Comparison of ENCODE assay signal across 8 cellular contexts in the genomic region with DNA sequence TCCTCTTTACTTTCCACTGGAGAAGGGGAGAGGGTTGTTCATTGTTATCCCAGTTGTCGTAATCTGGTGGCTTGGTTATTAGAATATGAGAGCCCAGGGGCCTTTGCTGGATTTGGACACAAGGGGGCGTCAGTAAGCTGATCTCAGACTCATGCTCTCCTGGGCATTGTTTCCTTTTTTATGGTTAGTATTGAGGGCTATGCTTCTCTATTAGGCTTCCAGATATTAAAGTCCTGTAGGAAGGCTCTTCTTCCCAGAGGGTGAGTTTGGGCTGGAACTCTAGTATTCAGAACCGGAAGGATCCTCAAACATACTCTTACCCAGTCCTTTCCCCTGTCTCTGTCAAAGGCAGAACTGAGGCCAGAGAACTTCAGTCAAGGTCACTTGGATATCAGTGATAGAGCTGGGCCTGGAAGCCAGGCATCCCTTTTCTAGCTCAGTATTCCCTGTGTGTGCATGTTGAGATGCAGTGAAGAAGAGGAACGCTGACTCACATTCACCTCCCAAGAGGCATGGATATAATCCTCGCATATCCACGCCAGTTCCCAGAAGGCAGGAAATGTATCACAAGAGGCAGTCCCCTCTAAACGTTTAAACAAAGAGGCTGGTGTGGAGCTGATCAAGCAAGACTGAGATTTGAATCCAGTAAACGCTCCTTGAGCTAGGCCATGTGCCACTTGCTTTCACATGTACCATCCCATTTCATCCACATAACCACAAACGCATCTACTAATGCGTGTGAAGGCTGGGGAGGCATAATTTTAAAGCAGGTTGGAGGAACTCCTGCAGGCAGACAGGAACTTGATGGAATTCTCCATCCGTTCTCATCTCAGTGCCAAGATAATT.
DNase-seq lines count a peak whose midpoint lies in the region; ATAC-seq and TF ChIP-seq lines count a peak whose summit lies in the region.

No MANE protein-coding gene starts in this region.

- H3K4me3 ChIP-seq in HAP-1 = no peak overlapping the region
- no peak overlapping the region for H3K4me3 ChIP-seq in epithelial cell of esophagus (ENCODE audit: low read length)
- H3K4me3 ChIP-seq in mucosa of rectum (ENCODE audit: low read length in 2 of 2) = no peak overlapping the region

- no peak for ATAC-seq in HG03196 (IDR thresholded peaks at IDR 0.05; ENCODE audit: unreplicated experiment)

- H3K36me3 ChIP-seq in HAP-1 (replicated peaks) (peaks cover 43% of the 10 kb centered on the region), mucosa of rectum (ENCODE audit: control insufficient read depth in 2 of 2, insufficient read depth in 2 of 2, low read length in 2 of 2) (peaks cover 50 to 82% of the 10 kb centered on the region in 2 donors)

- H3K4me1 ChIP-seq in HAP-1 (no peaks in the 10 kb centered on the region), mucosa of rectum (ENCODE audit: control insufficient read depth in 2 of 2, insufficient read depth in 2 of 2, low read length in 2 of 2) (peaks cover 0 to 3% of the 10 kb centered on the region in 2 donors)

- peak overlapping the region; percentile 34 to 35 for H3K27ac ChIP-seq in mucosa of rectum (ENCODE audit: low read depth in 2 of 2, low read length in 2 of 2)

- H3K9ac ChIP-seq in mucosa of rectum (ENCODE audit: low read depth in 1 of 2, low read length in 2 of 2) = no peak overlapping the region

- TF ChIP-seq CTCF in epithelial cell of esophagus (IDR thresholded peaks at IDR 0.05; ENCODE audit: insufficient read depth, low read depth, low read length, missing control alignments) = peak; percentile 92

- H3K9me3 ChIP-seq in HAP-1 (no peaks in the 10 kb centered on the region), mucosa of rectum (ENCODE audit: control insufficient read depth in 2 of 2, low read length in 2 of 2) (no peaks in the 10 kb centered on the region)

- H3K27me3 ChIP-seq in HAP-1 (ENCODE audit: low read depth) = no peaks in the 10 kb centered on the region
- H3K27me3 ChIP-seq in mucosa of rectum (ENCODE audit: control insufficient read depth in 2 of 2, insufficient read depth in 2 of 2, low read length in 2 of 2) = no peaks in the 10 kb centered on the region

- DNase-seq in AML-193 (lab: John Stamatoyannopoulos, UW) (peak; percentile 7 to 23), HAP-1 (ENCODE audit: low spot score in 2 of 2) (peak; percentile 40 to 83), NCI-H774 (lab: John Stamatoyannopoulos, UW) (peak; percentile 54), epithelial cell of esophagus (ENCODE audit: low read depth) (peak; percentile 62)
- DNase-seq in activated CD8-positive, alpha-beta memory T cell treated with anti-CD3 and anti-CD28 coated beads, Interleukin-2, amount 50 U/mL, for 24 hours (ENCODE audit: extremely low read depth) = peak; percentile 18
- DNase-seq in stimulated activated CD8-positive, alpha-beta memory T cell treated with anti-CD3 and anti-CD28 coated beads, Interleukin-7, amount 100 ng/mL, for 24 hours (ENCODE audit: low read depth) = peak; percentile 22

- in situ Hi-C loops in HAP-1 (cut with MboI; ENCODE audit: low sequenced_read_pairs) = loop anchor here (5.0 kb wide), 1 partner anchor 258 kb away; no protein-coding TSS in a partner anchor
